In the genomic region with DNA sequence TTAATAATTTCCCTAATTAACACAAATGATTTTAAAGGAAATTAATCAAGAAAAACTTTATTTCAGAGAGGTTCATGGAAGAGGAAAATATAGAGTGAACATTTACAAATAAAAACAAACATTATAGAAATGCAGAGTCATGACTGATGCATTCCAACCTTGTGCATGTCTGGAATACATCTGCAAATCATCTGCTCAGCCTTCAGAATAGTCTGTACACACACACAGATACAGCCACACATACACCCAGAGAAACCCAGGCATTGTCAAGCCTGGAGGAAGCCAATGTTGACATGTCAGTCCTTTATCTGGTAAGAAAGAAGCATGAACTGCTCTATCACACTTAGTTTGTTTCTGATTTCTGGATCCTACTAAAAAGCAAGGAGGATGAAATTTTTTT, we compare ENCODE assay signal across 13 cellular contexts.
DNase-seq lines count a peak whose midpoint lies in the region; ATAC-seq, FAIRE-seq and TF ChIP-seq lines count a peak whose summit lies in the region.
"Had no signal": no experiment of that assay in that cellular context is flagged by ENCODE, and none has a peak within 500 bp of the region (broad histone marks: within the 10 kb centered on the region; RNA-seq: fewer than 3 reads in every experiment).

No MANE protein-coding gene starts in this region.

- TF ChIP-seq CTCF in AG09319 (IDR thresholded peaks at IDR 0.05; ENCODE audit: low read depth, low read length) (no peak), pancreas (IDR thresholded peaks at IDR 0.05) (no peak), kidney (IDR thresholded peaks at IDR 0.05; ENCODE audit: borderline replicate concordance, extremely low read depth, insufficient read depth) (no peak)
- TF ChIP-seq CTCF in activated CD8-positive, alpha-beta T cell treated with anti-CD3 and anti-CD28 coated beads for 36 hours (IDR thresholded peaks at IDR 0.05) = no peak

- no peaks in the 10 kb centered on the region for H3K36me3 Mint-ChIP-seq in activated T-cell treated with anti-CD3 and anti-CD28 coated beads, Interleukin-2, amount 50 U/mL, for 72 hours (ENCODE audit: insufficient read depth in 2 of 2)
- H3K36me3 Mint-ChIP-seq in activated CD8-positive, alpha-beta T cell treated with anti-CD3 and anti-CD28 coated beads for 36 hours (ENCODE audit: low read depth) = no peaks in the 10 kb centered on the region

- H3K4me1 Mint-ChIP-seq in activated T-cell treated with anti-CD3 and anti-CD28 coated beads, Interleukin-2, amount 50 U/mL, for 72 hours (ENCODE audit: low read depth) = no peaks in the 10 kb centered on the region
- H3K4me1 Mint-ChIP-seq in activated CD8-positive, alpha-beta T cell treated with anti-CD3 and anti-CD28 coated beads for 36 hours (ENCODE audit: low read depth) = no peaks in the 10 kb centered on the region

- POLR2A ChIA-PET in activated CD8-positive, alpha-beta T cell treated with anti-CD3 and anti-CD28 coated beads for 36 hours (lab: Charles Lee) = no interaction called here

- H3K4me1 ChIP-seq in SJCRH30 = peaks cover 23% of the 10 kb centered on the region
- H3K4me1 ChIP-seq in pancreas = peaks cover 3 to 18% (median 10%) of the 10 kb centered on the region in 3 donors
- peaks cover 3 to 5% of the 10 kb centered on the region in 2 donors for H3K4me1 ChIP-seq in kidney (ENCODE audit: control insufficient read depth in 1 of 2, insufficient read depth in 1 of 2, low read depth in 1 of 2, low read length in 2 of 2)

- ATAC-seq in pancreas = peak in 3 of 4 donors; percentile 42 to 66 (median 65)
- no peak for ATAC-seq in activated T-cell treated with anti-CD3 and anti-CD28 coated beads, Interleukin-2, amount 50 U/mL, for 72 hours (replicated peaks in 1 of 2)
- no peak for ATAC-seq in activated CD8-positive, alpha-beta T cell treated with anti-CD3 and anti-CD28 coated beads for 36 hours

- CTCF ChIA-PET in activated CD8-positive, alpha-beta T cell treated with anti-CD3 and anti-CD28 coated beads for 36 hours (lab: Charles Lee) = interaction anchor here (1.5 kb wide), 1 partner anchor 9 kb away, joined by 7 read pairs; no protein-coding TSS in a partner anchor

- H3K9me3 ChIP-seq in SJCRH30 (replicated peaks) (no peaks in the 10 kb centered on the region), pancreas (no peaks in the 10 kb centered on the region), kidney (ENCODE audit: control insufficient read depth in 1 of 2, low read length in 2 of 2) (no peaks in the 10 kb centered on the region)

- peak; percentile 59 for DNase-seq in AG09319 (ENCODE audit: extremely low read depth, low read depth)
- no peak for DNase-seq in SJCRH30
- peak; percentile 71 for DNase-seq in fibroblast of the conjunctiva (ENCODE audit: low read depth)
- no peak for DNase-seq in pancreas
- DNase-seq in activated T-cell treated with anti-CD3 and anti-CD28 coated beads, Interleukin-2, amount 50 U/mL, for 72 hours = no peak
- no peak for DNase-seq in kidney
- DNase-seq in nucleus accumbens (lab: John Stamatoyannopoulos, UW) = no peak
- DNase-seq in activated CD8-positive, alpha-beta T cell treated with anti-CD3 and anti-CD28 coated beads for 36 hours = no peak
- DNase-seq: activated CD4-positive, alpha-beta T cell treated with anti-CD3 and anti-CD28 coated beads for 1 hour; DMS 273 treated with DMSO at 0.1 percent for 48 hours; Kasumi-1; NK-92 treated with Interleukin-12 subunit alpha and Interleukin-12 subunit beta, amount 100 ng/mL, for 24 hours had no signal

- H3K9ac ChIP-seq in kidney (ENCODE audit: low read length in 2 of 2) = no peak overlapping the region

- H3K27ac ChIP-seq in SJCRH30 = peak overlapping the region; percentile 70
- peak overlapping the region in 1 of 4 donors; percentile 1 for H3K27ac ChIP-seq in pancreas
- no peak overlapping the region for H3K27ac ChIP-seq in kidney (ENCODE audit: low read depth in 2 of 2, low read length in 2 of 2)

- FAIRE-seq in pancreas (lab: Jason Lieb, UNC) (no peak), kidney (lab: Jason Lieb, UNC) (no peak)

- H3K4me3 ChIP-seq in SJCRH30 = peak overlapping the region; percentile 10; the same call in 1 of the 2 replicates
- H3K4me3 ChIP-seq in pancreas = no peak overlapping the region
- no peak overlapping the region for H3K4me3 ChIP-seq in kidney (ENCODE audit: low read length in 2 of 2)

- H3K27me3 ChIP-seq in SJCRH30 (no peaks in the 10 kb centered on the region), pancreas (no peaks in the 10 kb centered on the region)

- intact Hi-C loops in pancreas (cut with DNase I) = loop anchor here in 2 of 3 donors (5.0 to 10.0 kb wide), 3 partner anchors 567 to 665 kb away; partner anchors contain the start of gene SLC9B1 (in 1 of the 2)
- intact Hi-C loops in kidney (cut with DNase I) = loop anchor here (10.0 kb wide), 2 partner anchors 185 to 575 kb away; partner anchors contain the start of gene SLC9B1
- intact Hi-C loops in activated CD8-positive, alpha-beta T cell treated with anti-CD3 and anti-CD28 coated beads for 36 hours (cut with micrococcal nuclease) = loop anchor here (10.0 kb wide), 1 partner anchor 655 kb away; the partner anchor contains the start of gene BDH2

- no peak overlapping the region for H3K27ac Mint-ChIP-seq in activated T-cell treated with anti-CD3 and anti-CD28 coated beads, Interleukin-2, amount 50 U/mL, for 72 hours
- H3K27ac Mint-ChIP-seq in activated CD8-positive, alpha-beta T cell treated with anti-CD3 and anti-CD28 coated beads for 36 hours = no peak overlapping the region
- H3K27ac Mint-ChIP-seq: progenitor cell of endocrine pancreas had no signal

- H3K36me3 ChIP-seq in SJCRH30 (no peaks in the 10 kb centered on the region), pancreas (no peaks in the 10 kb centered on the region), kidney (ENCODE audit: control insufficient read depth in 1 of 2, insufficient read depth in 2 of 2, low read length in 2 of 2) (no peaks in the 10 kb centered on the region)

- H3K9me3 Mint-ChIP-seq in activated T-cell treated with anti-CD3 and anti-CD28 coated beads, Interleukin-2, amount 50 U/mL, for 72 hours = no peaks in the 10 kb centered on the region
- H3K9me3 Mint-ChIP-seq in activated CD8-positive, alpha-beta T cell treated with anti-CD3 and anti-CD28 coated beads for 36 hours = no peaks in the 10 kb centered on the region

- H3K4me3 Mint-ChIP-seq in activated T-cell treated with anti-CD3 and anti-CD28 coated beads, Interleukin-2, amount 50 U/mL, for 72 hours = no peak overlapping the region
- no peak overlapping the region for H3K4me3 Mint-ChIP-seq in activated CD8-positive, alpha-beta T cell treated with anti-CD3 and anti-CD28 coated beads for 36 hours

- H3K27me3 Mint-ChIP-seq in activated T-cell treated with anti-CD3 and anti-CD28 coated beads, Interleukin-2, amount 50 U/mL, for 72 hours (ENCODE audit: low read depth) = peaks cover 8% of the 10 kb centered on the region
- no peaks in the 10 kb centered on the region for H3K27me3 Mint-ChIP-seq in activated CD8-positive, alpha-beta T cell treated with anti-CD3 and anti-CD28 coated beads for 36 hours
- H3K27me3 Mint-ChIP-seq: progenitor cell of endocrine pancreas had no signal

Comparison
In these comparisons a context has a peak if more than half of its experiments do, and no peak if none do; other contexts are left out.
1. DNase-seq: peak in AG09319 (single experiment) and fibroblast of the conjunctiva (single experiment); none in SJCRH30 (0 of 2), pancreas (0 of 6), activated T-cell treated with anti-CD3 and anti-CD28 coated beads, Interleukin-2, amount 50 U/mL, for 72 hours (0 of 2), kidney (single experiment), nucleus accumbens (0 of 56) and activated CD8-positive, alpha-beta T cell treated with anti-CD3 and anti-CD28 coated beads for 36 hours (single experiment).
2. ATAC-seq: peak in pancreas (3 of 4); none in activated T-cell treated with anti-CD3 and anti-CD28 coated beads, Interleukin-2, amount 50 U/mL, for 72 hours (0 of 2) and activated CD8-positive, alpha-beta T cell treated with anti-CD3 and anti-CD28 coated beads for 36 hours (single experiment).